Comparison of ENCODE assay signal across 23 cellular contexts in the genomic region with DNA sequence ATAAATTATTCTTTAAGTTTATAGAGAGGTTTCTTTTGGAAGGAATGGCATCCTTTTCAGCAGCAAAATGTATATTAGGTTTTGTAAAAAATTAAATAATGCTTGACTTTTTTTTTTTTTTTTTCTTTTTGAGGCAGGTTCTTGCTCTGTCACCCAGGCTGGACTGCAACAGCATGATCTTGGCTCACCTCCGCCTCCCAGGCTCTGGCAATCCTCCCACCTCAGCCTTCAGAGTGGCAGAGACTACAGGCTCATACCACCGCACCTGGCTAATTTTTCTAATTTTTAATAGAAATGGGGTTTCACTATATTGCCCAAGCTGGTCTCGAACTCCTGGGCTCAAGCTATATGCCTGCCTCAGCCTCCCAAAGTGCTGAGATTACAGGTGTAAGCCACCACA.
"Had no signal": no experiment of that assay in that cellular context is flagged by ENCODE, and none has a peak within 500 bp of the region (broad histone marks: within the 10 kb centered on the region; RNA-seq: fewer than 3 reads in every experiment).

No MANE protein-coding gene starts in this region.

- H3K27me3 Mint-ChIP-seq: effector memory CD8-positive, alpha-beta T cell had no signal

- DNase-seq: colonic mucosa; cortex of kidney; dermis blood vessel endothelial cell; dorsolateral prefrontal cortex; effector CD4-positive, alpha-beta T cell; effector CD8-positive, alpha-beta T cell; effector memory CD4-positive, alpha-beta T cell; effector memory CD8-positive, alpha-beta T cell; endodermal cell; esophagus squamous epithelium; foreskin fibroblast; foreskin keratinocyte; foreskin melanocyte; glutamatergic neuron; head of caudate nucleus; heart left ventricle; heart right ventricle had no signal

- H3K27ac Mint-ChIP-seq: effector memory CD8-positive, alpha-beta T cell; endodermal cell had no signal

- H3K27ac ChIP-seq: colonic mucosa, coronary artery, epithelial cell of prostate, esophagus muscularis mucosa, esophagus squamous epithelium, foreskin keratinocyte, gastroesophageal sphincter, heart left ventricle, heart right ventricle had no signal

- H3K4me3 Mint-ChIP-seq: dendritic cell treated with granulocyte-macrophage colony-stimulating factor and Interleukin-4, amounts not matched to agents 40 ng/mL and 50 ng/mL, for 4 days; effector memory CD8-positive, alpha-beta T cell; endodermal cell had no signal

- H3K36me3 ChIP-seq: colonic mucosa had no signal

- H3K4me1 ChIP-seq: colonic mucosa, esophagus squamous epithelium, gastroesophageal sphincter, heart right ventricle had no signal

- H3K27me3 ChIP-seq: colonic mucosa, dorsolateral prefrontal cortex, esophagus muscularis mucosa, esophagus squamous epithelium, foreskin keratinocyte, gastroesophageal sphincter, heart left ventricle, heart right ventricle had no signal

- H3K4me3 ChIP-seq: colonic mucosa, coronary artery, dorsolateral prefrontal cortex, esophagus muscularis mucosa, esophagus squamous epithelium, gastroesophageal sphincter, heart left ventricle, heart right ventricle had no signal

- H3K9me3 ChIP-seq: colonic mucosa, esophagus muscularis mucosa, esophagus squamous epithelium, gastroesophageal sphincter, heart left ventricle, heart right ventricle had no signal

- H3K9me3 Mint-ChIP-seq: dendritic cell treated with granulocyte-macrophage colony-stimulating factor and Interleukin-4, amounts not matched to agents 40 ng/mL and 50 ng/mL, for 4 days; endodermal cell had no signal

- ATAC-seq: effector memory CD8-positive, alpha-beta T cell; esophagus mucosa; foreskin keratinocyte; gastroesophageal sphincter; heart left ventricle; heart right ventricle had no signal
